Comparison of ENCODE assay signal across 21 cellular contexts in the genomic region with DNA sequence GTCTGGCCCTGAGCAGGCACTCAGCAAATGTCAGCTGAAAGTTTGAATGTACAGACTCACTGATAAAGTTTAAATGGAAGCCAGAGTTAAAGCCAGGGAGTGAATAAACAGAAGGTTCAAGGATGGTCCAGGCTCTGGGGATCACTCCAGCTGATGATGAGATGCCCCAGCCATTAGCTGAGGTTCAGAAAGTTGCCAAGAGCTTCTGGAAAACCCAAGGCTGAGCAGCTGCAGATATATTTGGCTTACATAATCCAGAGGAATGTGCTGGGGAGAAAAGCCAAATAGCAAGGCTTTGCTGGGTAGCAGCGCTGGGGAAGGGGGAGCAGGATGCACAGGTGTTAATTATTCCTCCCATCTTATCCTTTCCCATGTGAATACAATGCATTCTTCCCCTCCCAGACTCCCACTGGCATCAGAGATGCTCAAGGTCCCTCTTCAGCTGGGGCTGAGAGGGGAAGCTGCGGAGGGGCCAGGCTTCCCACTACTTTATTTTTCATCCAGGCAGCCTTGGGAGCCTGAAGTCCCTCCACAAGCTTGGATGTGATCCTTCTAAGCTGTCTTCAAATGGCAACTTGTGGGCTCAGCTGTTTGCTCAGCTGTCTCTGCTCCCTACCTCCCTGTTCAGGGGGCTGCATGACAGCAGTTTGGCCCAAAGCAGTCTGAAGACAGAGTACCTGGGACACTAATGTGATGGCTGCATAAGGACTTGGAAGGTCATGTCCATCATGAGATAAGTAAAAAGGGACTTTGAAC.
DNase-seq lines count a peak whose midpoint lies in the region; ATAC-seq, FAIRE-seq and TF ChIP-seq lines count a peak whose summit lies in the region.
"Had no signal": no experiment of that assay in that cellular context is flagged by ENCODE, and none has a peak within 500 bp of the region (broad histone marks: within the 10 kb centered on the region; RNA-seq: fewer than 3 reads in every experiment).

No MANE protein-coding gene starts in this region.

- H3K36me3 ChIP-seq in SJCRH30, result no peaks in the 10 kb centered on the region
- H3K36me3 ChIP-seq in H1 (ENCODE audit: control insufficient read depth in 2 of 4, insufficient read depth in 4 of 4, low read length in 3 of 4), result no peaks in the 10 kb centered on the region
- no peaks in the 10 kb centered on the region for H3K36me3 ChIP-seq in neural progenitor cell
- H3K36me3 ChIP-seq: HAP-1 had no signal

- no peak overlapping the region for H2BK5ac ChIP-seq in H1 (ENCODE audit: low read depth, low read length)

- H3K23ac ChIP-seq in H1 (ENCODE audit: insufficient read length), result no peak overlapping the region

- H3K27me3 Mint-ChIP-seq in neural progenitor cell (ENCODE audit: insufficient read depth, low read depth) (no peaks in the 10 kb centered on the region), endothelial cell (ENCODE audit: unreplicated experiment) (no peaks in the 10 kb centered on the region)

- H3K79me2 ChIP-seq in H1 (ENCODE audit: control insufficient read depth in 1 of 2, insufficient read depth in 2 of 2, low read length in 2 of 2) (no peaks in the 10 kb centered on the region), neural progenitor cell (ENCODE audit: low read depth) (no peaks in the 10 kb centered on the region)

- no peak overlapping the region for H2BK12ac ChIP-seq in H1 (ENCODE audit: low read depth, low read length)

- no peak overlapping the region for H4K91ac ChIP-seq in H1 (replicated peaks; ENCODE audit: insufficient read length, low read length)

- CTCF ChIA-PET in H1 (lab: Charles Lee; ENCODE audit: partially characterized antibody), result interaction anchor here (0.9 to 2.8 kb wide), 3 partner anchors 13 to 291 kb away, joined by 3 to 7 read pairs (median 3); no protein-coding TSS in a partner anchor

- POLR2A ChIA-PET in H1 (lab: Charles Lee; ENCODE audit: partially characterized antibody), result interaction anchor here (0.7 kb wide), 1 partner anchor 10 kb away, joined by 3 read pairs; no protein-coding TSS in a partner anchor

- no peaks in the 10 kb centered on the region for H3K23me2 ChIP-seq in H1 (ENCODE audit: low read depth, low read length)

- peaks cover 22% of the 10 kb centered on the region for H3K4me1 ChIP-seq in SJCRH30
- no peaks in the 10 kb centered on the region for H3K4me1 ChIP-seq in H1 (replicated peaks in 1 of 4; ENCODE audit: control insufficient read depth in 3 of 4, insufficient read depth in 4 of 4, low read length in 3 of 4)
- no peaks in the 10 kb centered on the region for H3K4me1 ChIP-seq in right cardiac atrium (ENCODE audit: control insufficient read depth, insufficient read depth, low read length)
- no peaks in the 10 kb centered on the region for H3K4me1 ChIP-seq in neural progenitor cell
- H3K4me1 ChIP-seq: HAP-1 had no signal

- no peak for TF ChIP-seq EP300 in H1 (IDR thresholded peaks at IDR 0.05; ENCODE audit: borderline replicate concordance in 1 of 2, low read depth in 2 of 2, low read length in 2 of 2)

- H3K9me3 Mint-ChIP-seq in neural progenitor cell, result no peaks in the 10 kb centered on the region
- no peaks in the 10 kb centered on the region for H3K9me3 Mint-ChIP-seq in endothelial cell (ENCODE audit: unreplicated experiment)

- no peak overlapping the region for H3K14ac ChIP-seq in H1 (ENCODE audit: insufficient read length)

- TF ChIP-seq POLR2A in H1 (IDR thresholded peaks at IDR 0.05; ENCODE audit: control extremely low read depth in 1 of 2, low read depth in 2 of 2, low read length in 2 of 2), result no peak

- H3K4me3 Mint-ChIP-seq in neural progenitor cell, result no peak overlapping the region
- no peak overlapping the region for H3K4me3 Mint-ChIP-seq in endothelial cell (ENCODE audit: unreplicated experiment)

- no peak overlapping the region for H3K4me2 ChIP-seq in H1 (ENCODE audit: insufficient read depth in 1 of 2, low read depth in 2 of 2, low read length in 2 of 2)
- no peak overlapping the region for H3K4me2 ChIP-seq in neural progenitor cell

- no peak overlapping the region for H3K56ac ChIP-seq in H1 (replicated peaks; ENCODE audit: insufficient read length, low read depth, low read length)

- H4K5ac ChIP-seq in H1 (ENCODE audit: insufficient read length, low read depth, low read length), result no peak overlapping the region

- no peaks in the 10 kb centered on the region for H3F3A ChIP-seq in neural progenitor cell (ENCODE audit: low read depth)

- H4K20me1 ChIP-seq in H1 (replicated peaks in 1 of 2; ENCODE audit: control insufficient read depth in 1 of 2, insufficient read depth in 2 of 2, low read length in 2 of 2) (no peaks in the 10 kb centered on the region), neural progenitor cell (ENCODE audit: low read depth) (no peaks in the 10 kb centered on the region)

- WGBS in H1 (ENCODE audit: extremely low coverage in 1 of 2, insufficient coverage in 1 of 2, insufficient read length in 1 of 2, insufficient replicate concordance in 2 of 2, low coverage in 1 of 2, low lambda C conversion rate in 2 of 2, missing lambda C conversion rate in 1 of 2), 2 experiments, result 68% methylated on average over 2 of the region's 2 CpGs; no CpG with 5 or more reads in 1 of the 2 experiments
- 41% methylated on average over 2 of the region's 2 CpGs for WGBS in right cardiac atrium

- H4K8ac ChIP-seq in H1 (ENCODE audit: extremely low read depth, insufficient read depth, low read length), result peak overlapping the region; percentile 30; the same call in 1 of the 2 replicates

- H3K79me1 ChIP-seq in H1 (ENCODE audit: low read depth, low read length), result no peaks in the 10 kb centered on the region; the same call in 1 of the 2 replicates

- peak; percentile 64 to 71 for ATAC-seq in right cardiac atrium
- ATAC-seq in HG03469 (IDR thresholded peaks at IDR 0.05; ENCODE audit: unreplicated experiment), result no peak
- ATAC-seq: SK-N-SH treated with all-trans-retinoic acid at 6 μM for 48 hours had no signal

- no peak overlapping the region for H3K27ac Mint-ChIP-seq in neural progenitor cell
- H3K27ac Mint-ChIP-seq in endothelial cell (ENCODE audit: unreplicated experiment), result no peak overlapping the region

- H3K27ac ChIP-seq in SJCRH30 (peak overlapping the region; percentile 34), H1 (ENCODE audit: low read depth, low read length) (no peak overlapping the region), right cardiac atrium (ENCODE audit: low read length) (no peak overlapping the region), neural progenitor cell (no peak overlapping the region)

- no peak overlapping the region for H3K4me3 ChIP-seq in SJCRH30
- H3K4me3 ChIP-seq in H1 (ENCODE audit: extremely low read depth in 1 of 4, insufficient read depth in 2 of 4, low read depth in 3 of 4, low read length in 4 of 4), result no peak overlapping the region
- H3K4me3 ChIP-seq in right cardiac atrium (ENCODE audit: low read length), result no peak overlapping the region
- H3K4me3 ChIP-seq in neural progenitor cell, result no peak overlapping the region
- H3K4me3 ChIP-seq: HAP-1 had no signal

- H3K4me1 Mint-ChIP-seq in neural progenitor cell (no peaks in the 10 kb centered on the region), endothelial cell (ENCODE audit: unreplicated experiment) (no peaks in the 10 kb centered on the region)

- no peak for TF ChIP-seq RAD21 in H1 (IDR thresholded peaks at IDR 0.05 in 1 of 2, conservative IDR thresholded peaks at IDR 0.05 in 1 of 2; ENCODE audit: low read depth in 2 of 2, low read length in 2 of 2)

- H3K9ac ChIP-seq in H1 (replicated peaks in 1 of 4; ENCODE audit: extremely low read depth in 1 of 4, low read depth in 3 of 4, low read length in 3 of 4) (no peak overlapping the region), neural progenitor cell (no peak overlapping the region)

- H2AFZ ChIP-seq in H1 (ENCODE audit: low read length) (no peak overlapping the region), neural progenitor cell (replicated peaks) (no peak overlapping the region)

- intact Hi-C loops in right cardiac atrium (cut with DNase I), result no loop called here

- H3K9me3 ChIP-seq in SJCRH30 (replicated peaks) (no peaks in the 10 kb centered on the region), H1 (ENCODE audit: insufficient read depth in 2 of 2, low read depth in 1 of 2, low read length in 1 of 2) (no peaks in the 10 kb centered on the region), right cardiac atrium (ENCODE audit: control insufficient read depth, low read length) (no peaks in the 10 kb centered on the region), neural progenitor cell (ENCODE audit: low read depth) (no peaks in the 10 kb centered on the region)
- H3K9me3 ChIP-seq: HAP-1 had no signal

- no peak for FAIRE-seq in H1 (lab: Jason Lieb, UNC)
- FAIRE-seq: G401.6, HTR-8/SVneo had no signal

- no peak overlapping the region for H3K18ac ChIP-seq in H1 (ENCODE audit: extremely low read depth, low read length)

- H3K4ac ChIP-seq in H1 (replicated peaks; ENCODE audit: insufficient read length, low read depth, low read length), result no peak overlapping the region

- H2BK20ac ChIP-seq in H1 (ENCODE audit: low read length), result no peak overlapping the region

- H2BK15ac ChIP-seq in H1 (ENCODE audit: low read length), result no peak overlapping the region

- H3K27me3 ChIP-seq in SJCRH30, result no peaks in the 10 kb centered on the region
- H3K27me3 ChIP-seq in H1 (replicated peaks in 1 of 4; ENCODE audit: control insufficient read depth in 3 of 4, extremely low read depth in 1 of 4, insufficient read depth in 3 of 4, low read length in 3 of 4), result no peaks in the 10 kb centered on the region
- H3K27me3 ChIP-seq in right cardiac atrium (ENCODE audit: control insufficient read depth, insufficient read depth), result no peaks in the 10 kb centered on the region
- H3K27me3 ChIP-seq in neural progenitor cell, result no peaks in the 10 kb centered on the region

- no peak overlapping the region for H2BK120ac ChIP-seq in H1 (replicated peaks; ENCODE audit: low read depth, low read length)

- H3K36me3 Mint-ChIP-seq in neural progenitor cell (no peaks in the 10 kb centered on the region), endothelial cell (ENCODE audit: low read depth, unreplicated experiment) (no peaks in the 10 kb centered on the region)

- no peak overlapping the region for H2AK5ac ChIP-seq in H1 (ENCODE audit: low read depth, low read length)

- DNase-seq in SJCRH30, result peak; percentile 90 to 95
- DNase-seq in H1 (ENCODE audit: low read depth in 1 of 2, low spot score in 2 of 2), result no peak
- peak; percentile 14 to 51 (median 45) for DNase-seq in right cardiac atrium
- peak; percentile 21 for DNase-seq in neural progenitor cell (ENCODE audit: low spot score)
- DNase-seq in endothelial cell (ENCODE audit: low spot score), result no peak
- no peak for DNase-seq in activated naive CD4-positive, alpha-beta T cell treated with Interleukin-2 at 50 U/mL for 16 hours
- DNase-seq: ACHN, COR-L47, IMR-90, NCI-H1092, NCI-H146, NCI-H2029 treated with DMSO at 0.1 percent for 48 hours, NCI-H2171, NCI-H446 treated with DMSO at 0.1 percent for 48 hours, OCI-M1, SHP77 treated with DMSO at 0.1 percent for 48 hours had no signal

- TF ChIP-seq CTCF in H1 (IDR thresholded peaks at IDR 0.05; ENCODE audit: control extremely low read depth in 1 of 3, insufficient read depth in 1 of 3, low read depth in 1 of 3, low read length in 3 of 3), result no peak
- no peak for TF ChIP-seq CTCF in neural progenitor cell (IDR thresholded peaks at IDR 0.05)
- TF ChIP-seq CTCF in endothelial cell (IDR thresholded peaks at IDR 0.05; ENCODE audit: unreplicated experiment), result no peak

TF ChIP-seq in H1, 55 proteins besides CTCF, POLR2A, EP300 and RAD21 (continues in another document):
- TF ChIP-seq RXRA (IDR thresholded peaks at IDR 0.05; ENCODE audit: insufficient read depth, low read depth, low read length) (no peak), BACH1 (IDR thresholded peaks at IDR 0.05; ENCODE audit: low read length) (no peak)

Comparison
In these comparisons a context has a peak if more than half of its experiments do, and no peak if none do; other contexts are left out.
1. DNase-seq: peak in SJCRH30 (2 of 2), right cardiac atrium (3 of 3) and neural progenitor cell (single experiment); none in H1 (0 of 2), endothelial cell (single experiment) and activated naive CD4-positive, alpha-beta T cell treated with Interleukin-2 at 50 U/mL for 16 hours (single experiment).